17 cellular contexts compared by ENCODE assay signal in genomic region chr18:54240629-54241107, GRCh38. TPM values are rescaled to one million over a fixed set of nuclear protein-coding genes. Genes with fewer than 3 reads are reported as not detected.
DNase-seq lines count a peak whose midpoint lies in the region; ATAC-seq and TF ChIP-seq lines count a peak whose summit lies in the region.
"Had no signal": no experiment of that assay in that cellular context is flagged by ENCODE, and none has a peak within 500 bp of the region (broad histone marks: within the 10 kb centered on the region; RNA-seq: fewer than 3 reads in every experiment).

No MANE protein-coding gene starts in this region.

- no peaks in the 10 kb centered on the region for H3K9me3 Mint-ChIP-seq in naive thymus-derived CD4-positive, alpha-beta T cell
- H3K9me3 Mint-ChIP-seq: activated CD8-positive, alpha-beta T cell treated with anti-CD3 and anti-CD28 coated beads for 36 hours; activated T-helper 17 cell treated with anti-CD3 and anti-CD28 coated beads, Interleukin-2, amount 50 U/mL, for 72 hours had no signal

- H3K9me3 ChIP-seq in heart right ventricle (no peaks in the 10 kb centered on the region), body of pancreas (no peaks in the 10 kb centered on the region), upper lobe of left lung (no peaks in the 10 kb centered on the region), esophagus squamous epithelium (no peaks in the 10 kb centered on the region), colonic mucosa (no peaks in the 10 kb centered on the region)
- H3K9me3 ChIP-seq in naive thymus-derived CD4-positive, alpha-beta T cell (ENCODE audit: control insufficient read depth in 2 of 3, low read length in 3 of 3) = no peaks in the 10 kb centered on the region
- H3K9me3 ChIP-seq: A549, prostate gland had no signal

- peaks cover 0 to 16% (median 4%) of the 10 kb centered on the region in 5 donors for H3K27me3 Mint-ChIP-seq in naive thymus-derived CD4-positive, alpha-beta T cell
- H3K27me3 Mint-ChIP-seq: activated T-helper 17 cell treated with anti-CD3 and anti-CD28 coated beads, Interleukin-2, amount 50 U/mL, for 72 hours had no signal

- POLR2A ChIA-PET in naive thymus-derived CD4-positive, alpha-beta T cell (lab: Charles Lee) = no interaction called here

- no peak overlapping the region for H3K9ac ChIP-seq in colonic mucosa (ENCODE audit: low read depth in 2 of 2, low read length in 2 of 2)

- H3K27ac ChIP-seq in heart right ventricle (peak overlapping the region in 1 of 10 donors; percentile 69), body of pancreas (peak overlapping the region; percentile 82 to 93 (median 88)), upper lobe of left lung (peak overlapping the region; percentile 17 to 78 (median 61)), esophagus squamous epithelium (no peak overlapping the region), colonic mucosa (no peak overlapping the region)
- H3K27ac ChIP-seq in naive thymus-derived CD4-positive, alpha-beta T cell (ENCODE audit: low read depth, low read length) = no peak overlapping the region
- H3K27ac ChIP-seq: A549, prostate gland had no signal

- TF ChIP-seq POLR2A in body of pancreas (IDR thresholded peaks at IDR 0.05) = peak in 2 of 3 donors; percentile 42 to 46
- peak in 1 of 4 donors; percentile 34 for TF ChIP-seq POLR2A in upper lobe of left lung (IDR thresholded peaks at IDR 0.05)
- TF ChIP-seq POLR2A in esophagus squamous epithelium (IDR thresholded peaks at IDR 0.05) = no peak

- CTCF ChIA-PET in naive thymus-derived CD4-positive, alpha-beta T cell (lab: Charles Lee) = no interaction called here

- no peak for TF ChIP-seq CTCF in heart right ventricle (IDR thresholded peaks at IDR 0.05)
- no peak for TF ChIP-seq CTCF in body of pancreas (IDR thresholded peaks at IDR 0.05)
- TF ChIP-seq CTCF in upper lobe of left lung (IDR thresholded peaks at IDR 0.05) = no peak
- TF ChIP-seq CTCF in esophagus squamous epithelium (IDR thresholded peaks at IDR 0.05) = no peak
- TF ChIP-seq CTCF in colonic mucosa (IDR thresholded peaks at IDR 0.05) = no peak

- peaks cover 0 to 8% (median 4%) of the 10 kb centered on the region in 7 donors for H3K4me1 Mint-ChIP-seq in naive thymus-derived CD4-positive, alpha-beta T cell
- H3K4me1 Mint-ChIP-seq: activated T-helper 17 cell treated with anti-CD3 and anti-CD28 coated beads, Interleukin-2, amount 50 U/mL, for 72 hours had no signal

- intact Hi-C loops in heart right ventricle (cut with DNase I) (no loop called here), Right ventricle myocardium inferior (cut with DNase I) (no loop called here), body of pancreas (cut with DNase I) (no loop called here), esophagus squamous epithelium (cut with DNase I) (no loop called here), colonic mucosa (cut with DNase I) (no loop called here)
- intact Hi-C loops in naive thymus-derived CD4-positive, alpha-beta T cell (cut with micrococcal nuclease) = no loop called here

- no peak for TF ChIP-seq EP300 in upper lobe of left lung (IDR thresholded peaks at IDR 0.05)

- H3K4me3 ChIP-seq in heart right ventricle (no peak overlapping the region), body of pancreas (no peak overlapping the region), upper lobe of left lung (no peak overlapping the region), esophagus squamous epithelium (no peak overlapping the region), colonic mucosa (no peak overlapping the region)
- H3K4me3 ChIP-seq in naive thymus-derived CD4-positive, alpha-beta T cell (ENCODE audit: low read length) = no peak overlapping the region
- H3K4me3 ChIP-seq: A549, prostate gland had no signal

- no peaks in the 10 kb centered on the region for H3K36me3 ChIP-seq in heart right ventricle
- no peaks in the 10 kb centered on the region for H3K36me3 ChIP-seq in body of pancreas (replicated peaks in 1 of 2; ENCODE audit: insufficient read depth in 1 of 2, low read depth in 2 of 2)
- H3K36me3 ChIP-seq in naive thymus-derived CD4-positive, alpha-beta T cell (ENCODE audit: control insufficient read depth in 2 of 3, insufficient read depth in 3 of 3, low read length in 3 of 3) = no peaks in the 10 kb centered on the region
- no peaks in the 10 kb centered on the region for H3K36me3 ChIP-seq in upper lobe of left lung
- no peaks in the 10 kb centered on the region for H3K36me3 ChIP-seq in esophagus squamous epithelium
- no peaks in the 10 kb centered on the region for H3K36me3 ChIP-seq in colonic mucosa
- H3K36me3 ChIP-seq: prostate gland had no signal

- H3K4me3 Mint-ChIP-seq in naive thymus-derived CD4-positive, alpha-beta T cell = no peak overlapping the region
- H3K4me3 Mint-ChIP-seq: activated CD8-positive, alpha-beta T cell treated with anti-CD3 and anti-CD28 coated beads for 36 hours; activated T-helper 17 cell treated with anti-CD3 and anti-CD28 coated beads, Interleukin-2, amount 50 U/mL, for 72 hours; mesothelial cell of epicardium had no signal

- H3K27ac Mint-ChIP-seq in naive thymus-derived CD4-positive, alpha-beta T cell = peak overlapping the region in 1 of 9 donors; percentile 17
- H3K27ac Mint-ChIP-seq: activated CD8-positive, alpha-beta T cell treated with anti-CD3 and anti-CD28 coated beads for 36 hours; activated T-helper 17 cell treated with anti-CD3 and anti-CD28 coated beads, Interleukin-2, amount 50 U/mL, for 72 hours; mesothelial cell of epicardium had no signal

- WGBS in heart right ventricle, 2 donors = 91 to 93% methylated on average over 13 of the region's 13 CpGs
- WGBS in body of pancreas, 2 donors = 26 to 52% methylated on average over 5 to 13 of the region's 13 CpGs
- 75 to 83% methylated on average over 13 of the region's 13 CpGs for WGBS in upper lobe of left lung, 2 donors
- 70 to 73% methylated on average over 5 to 8 of the region's 13 CpGs for WGBS in esophagus squamous epithelium, 2 donors

- DNase-seq in heart right ventricle (no peak), Right ventricle myocardium inferior (ENCODE audit: missing footprints) (no peak), body of pancreas (peak; percentile 67 to 84 (median 78)), upper lobe of left lung (peak; percentile 68 to 85), esophagus squamous epithelium (lab: John Stamatoyannopoulos, UW) (no peak), colonic mucosa (no peak)
- DNase-seq in naive thymus-derived CD4-positive, alpha-beta T cell = no peak
- DNase-seq: activated CD8-positive, alpha-beta T cell treated with anti-CD3 and anti-CD28 coated beads for 36 hours; effector CD4-positive, alpha-beta T cell; NCI-H1048; stimulated activated CD4-positive, alpha-beta T cell treated with anti-CD3 and anti-CD28 coated beads, Interleukin-2, amount 100 ng/mL, for 24 hours; stimulated activated CD8-positive, alpha-beta memory T cell treated with anti-CD3 and anti-CD28 coated beads, Interleukin-4, amount 100 ng/mL, for 48 hours had no signal

- peak in 6 of 8 donors; percentile 13 to 56 (median 44) for ATAC-seq in heart right ventricle
- ATAC-seq in Right ventricle myocardium inferior = no peak
- ATAC-seq in body of pancreas = peak; percentile 91
- ATAC-seq in naive thymus-derived CD4-positive, alpha-beta T cell = peak; percentile 63
- peak; percentile 46 to 84 for ATAC-seq in upper lobe of left lung (ENCODE audit: low FRiP score in 2 of 2)
- no peak for ATAC-seq in GM21717 (IDR thresholded peaks at IDR 0.05; ENCODE audit: unreplicated experiment)
- ATAC-seq: A549; activated CD8-positive, alpha-beta T cell treated with anti-CD3 and anti-CD28 coated beads for 36 hours; activated T-helper 17 cell treated with anti-CD3 and anti-CD28 coated beads, Interleukin-2, amount 50 U/mL, for 72 hours had no signal

- peaks cover 0 to 2% (median 0%) of the 10 kb centered on the region in 5 donors for H3K36me3 Mint-ChIP-seq in naive thymus-derived CD4-positive, alpha-beta T cell
- H3K36me3 Mint-ChIP-seq: mesothelial cell of epicardium had no signal

- H3K27me3 ChIP-seq in heart right ventricle (no peaks in the 10 kb centered on the region), body of pancreas (no peaks in the 10 kb centered on the region), upper lobe of left lung (no peaks in the 10 kb centered on the region), esophagus squamous epithelium (no peaks in the 10 kb centered on the region), colonic mucosa (no peaks in the 10 kb centered on the region)
- H3K27me3 ChIP-seq in naive thymus-derived CD4-positive, alpha-beta T cell (ENCODE audit: control insufficient read depth in 2 of 2, insufficient read depth in 2 of 2, low read length in 2 of 2) = no peaks in the 10 kb centered on the region

- H3K4me1 ChIP-seq in heart right ventricle (peaks cover 0 to 33% (median 8%) of the 10 kb centered on the region in 9 donors), body of pancreas (peaks cover 35% of the 10 kb centered on the region), upper lobe of left lung (peaks cover 0 to 9% (median 6%) of the 10 kb centered on the region in 4 donors), esophagus squamous epithelium (no peaks in the 10 kb centered on the region), colonic mucosa (no peaks in the 10 kb centered on the region)
- no peaks in the 10 kb centered on the region for H3K4me1 ChIP-seq in naive thymus-derived CD4-positive, alpha-beta T cell (ENCODE audit: control insufficient read depth in 2 of 2, insufficient read depth in 2 of 2, low read length in 2 of 2)
- H3K4me1 ChIP-seq: A549, prostate gland had no signal

RNA-seq across cellular contexts. Expression of gene MBD2, which starts 16.2 kb away (rescaled TPM):
- total RNA-seq in heart right ventricle (10 to 100 TPM; 37.4 to 61.3 (median 42.6) TPM), Right ventricle myocardium inferior (45.1 TPM), body of pancreas (10 to 100 TPM; 26.4 to 29.1 TPM), upper lobe of left lung (100 to 1,000 TPM in 1 of 6 donors, 10 to 100 TPM in 5; 28.7 to 106 (median 52.8) TPM), esophagus squamous epithelium (10 to 100 TPM; 38.2 to 48.4 (median 46.3) TPM), colonic mucosa (100 to 1,000 TPM; 110 to 138 TPM)
- 10 to 100 TPM; 19.6 to 27.9 TPM for polyA plus RNA-seq in heart right ventricle
- total RNA-seq in naive thymus-derived CD4-positive, alpha-beta T cell = 100 to 1,000 TPM in 2 of 5 experiments, 10 to 100 TPM in 3; 69.7 to 118 (median 76.9) TPM
- 1 to 10 TPM; 6.1 to 8.1 TPM for polyA plus RNA-seq in naive thymus-derived CD4-positive, alpha-beta T cell

RNA-seq across cellular contexts. Expression of gene POLI, which starts 28.6 kb away (rescaled TPM):
- 10 to 100 TPM; 15.9 to 25.3 (median 22.4) TPM for total RNA-seq in heart right ventricle
- polyA plus RNA-seq in heart right ventricle = 10 to 100 TPM in 1 of 2 donors, 1 to 10 TPM in 1; 5.6 to 29.0 TPM
- total RNA-seq in Right ventricle myocardium inferior = 21.0 TPM
- total RNA-seq in body of pancreas = 10 to 100 TPM; 30.7 to 34.2 TPM
- total RNA-seq in naive thymus-derived CD4-positive, alpha-beta T cell = 10 to 100 TPM; 25.1 to 52.2 (median 31.8) TPM
- polyA plus RNA-seq in naive thymus-derived CD4-positive, alpha-beta T cell = 10 to 100 TPM; 10.4 to 11.7 TPM
- total RNA-seq in upper lobe of left lung = 10 to 100 TPM; 10.7 to 66.0 (median 22.4) TPM
- total RNA-seq in esophagus squamous epithelium = 10 to 100 TPM in 2 of 4 donors, 1 to 10 TPM in 2; 5.0 to 24.2 (median 9.7) TPM
- 10 to 100 TPM; 10.9 to 14.1 TPM for total RNA-seq in colonic mucosa

Comparison
In these comparisons a context has a peak if more than half of its experiments do, and no peak if none do; other contexts are left out.
1. ATAC-seq: peak in heart right ventricle (6 of 8), body of pancreas (single experiment), naive thymus-derived CD4-positive, alpha-beta T cell (single experiment) and upper lobe of left lung (2 of 2); none in Right ventricle myocardium inferior (single experiment) and GM21717 (single experiment).
2. DNase-seq: peak in body of pancreas (4 of 4) and upper lobe of left lung (2 of 2); none in heart right ventricle (0 of 2), Right ventricle myocardium inferior (single experiment), naive thymus-derived CD4-positive, alpha-beta T cell (0 of 9), esophagus squamous epithelium (single experiment) and colonic mucosa (single experiment).
3. H3K27ac ChIP-seq: peak in body of pancreas (4 of 4) and upper lobe of left lung (4 of 4); none in naive thymus-derived CD4-positive, alpha-beta T cell (single experiment), esophagus squamous epithelium (0 of 4) and colonic mucosa (single experiment).
4. POLR2A ChIP-seq: peak in body of pancreas (2 of 3); none in esophagus squamous epithelium (0 of 4).